9 cellular contexts compared by ENCODE assay signal in the genomic region with DNA sequence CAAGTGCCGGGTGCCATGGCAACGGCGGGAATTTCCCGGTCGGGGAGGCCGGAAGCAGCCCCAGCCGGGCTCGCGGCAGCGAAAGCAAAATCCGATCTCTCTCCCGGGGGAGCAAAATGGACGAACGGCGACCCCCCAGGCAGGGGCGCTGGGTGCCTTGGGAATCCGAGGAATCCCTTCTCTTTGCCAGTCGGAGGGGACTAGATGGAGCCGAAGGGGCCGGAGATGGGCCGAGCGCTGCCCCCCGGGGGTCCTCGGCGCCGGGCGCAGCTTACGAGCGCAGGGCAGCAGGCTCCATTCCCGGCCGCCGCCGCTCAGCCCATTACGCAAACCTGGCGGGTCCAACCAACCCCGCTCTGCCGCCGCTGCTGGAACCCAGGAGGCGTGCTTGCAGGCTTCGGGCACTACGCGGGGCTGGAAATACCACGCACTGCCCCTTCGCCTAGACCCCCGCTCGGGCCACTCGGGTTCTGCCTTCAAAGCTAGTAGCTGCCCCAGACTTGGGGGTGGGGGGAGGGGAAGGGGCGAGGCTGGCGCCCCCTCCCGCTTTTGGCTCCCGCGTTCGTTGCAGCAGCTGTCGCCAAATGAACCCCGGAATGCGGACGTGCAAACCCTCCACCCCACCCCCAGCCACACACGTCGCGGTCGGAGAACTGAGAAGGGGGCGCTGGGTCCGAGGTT. TPM values are rescaled to one million over a fixed set of nuclear protein-coding genes. Genes with fewer than 3 reads are reported as not detected.
DNase-seq lines count a peak whose midpoint lies in the region; TF ChIP-seq lines count a peak whose summit lies in the region.
"Not testable (repeated sequence)": the region's sequence is repeated elsewhere in the genome, so short reads cannot be mapped to it uniquely, and the experiment has no call there.
"Had no signal": no experiment of that assay in that cellular context is flagged by ENCODE, and none has a peak within 500 bp of the region (broad histone marks: within the 10 kb centered on the region; RNA-seq: fewer than 3 reads in every experiment).

No MANE protein-coding gene starts in this region.

- peak overlapping the region; percentile 70 to 82 for H3K27ac ChIP-seq in right atrium auricular region

- H3K4me3 Mint-ChIP-seq in nephron: peak overlapping the region; percentile 71 to 81 (median 77)

- peak overlapping the region in 2 of 3 experiments; percentile 35 to 64 for H3K27ac Mint-ChIP-seq in nephron

- H3K4me3 ChIP-seq in HAP-1 (peak overlapping the region; percentile 44), right atrium auricular region (peak overlapping the region; percentile 53 to 67)

- not testable (repeated sequence) for H3K27me3 ChIP-seq in HAP-1 (ENCODE audit: low read depth); right atrium auricular region

- H3K36me3 ChIP-seq in HAP-1 (replicated peaks); right atrium auricular region: not testable (repeated sequence)

- H3K4me1 Mint-ChIP-seq in nephron: not testable (repeated sequence)

- TF ChIP-seq CTCF in right atrium auricular region (IDR thresholded peaks at IDR 0.05); nephron (IDR thresholded peaks at IDR 0.05; ENCODE audit: unreplicated experiment in 3 of 3): not testable (repeated sequence)

- not testable (repeated sequence) for H3K9me3 Mint-ChIP-seq in nephron

- DNase-seq in ACHN (peak; percentile 22), HAP-1 (ENCODE audit: low spot score in 2 of 2) (peak in 1 of 2 experiments; percentile 16), RKO (ENCODE audit: low spot score) (peak; percentile 24)
- DNase-seq in activated CD8-positive, alpha-beta memory T cell treated with anti-CD3 and anti-CD28 coated beads, Interleukin-2, amount 50 U/mL, for 48 hours: peak; percentile 78
- DNase-seq in central memory CD4-positive, alpha-beta T cell: peak; percentile 66
- DNase-seq in right atrium auricular region (ENCODE audit: low spot score): not testable (repeated sequence)
- peak in 2 of 3 experiments; percentile 15 to 26 for DNase-seq in stimulated activated CD4-positive, alpha-beta T cell treated with anti-CD3 and anti-CD28 coated beads, TNF-alpha, amount 100 ng/mL, for 4 hours (ENCODE audit: low read depth in 3 of 3)

- not testable (repeated sequence) for H3K9me3 ChIP-seq in HAP-1, right atrium auricular region

- in situ Hi-C loops in ACHN (cut with HindIII; ENCODE audit: low pct_ligation_motif_present, low pct_unique_long_range_greater_than_20kb, low sequenced_read_pairs); HAP-1 (cut with MboI; ENCODE audit: low sequenced_read_pairs): not testable (repeated sequence)

- not testable (repeated sequence) for H3K36me3 Mint-ChIP-seq in nephron (ENCODE audit: low read depth)

- H3K27me3 Mint-ChIP-seq in nephron (ENCODE audit: low read depth): not testable (repeated sequence)

- not testable (repeated sequence) for H3K4me1 ChIP-seq in HAP-1, right atrium auricular region

RNA-seq across cellular contexts. Expression of gene PPIAL4G, which starts 24.1 kb away (rescaled TPM):
- not detected for total RNA-seq in right atrium auricular region
- total RNA-seq: cardiac septum had no signal
